In genomic region chr12:80745851-80746250, GRCh38 we compare ENCODE assay signal across 27 cellular contexts. TPM values are rescaled to one million over a fixed set of nuclear protein-coding genes. Genes with fewer than 3 reads are reported as not detected.
"Had no signal": no experiment of that assay in that cellular context is flagged by ENCODE, and none has a peak within 500 bp of the region (broad histone marks: within the 10 kb centered on the region; RNA-seq: fewer than 3 reads in every experiment).

No MANE protein-coding gene starts in this region.

- H3K4me3 ChIP-seq: esophagus muscularis mucosa, gastrocnemius medialis, heart right ventricle, psoas muscle, skin epidermis, testis, tibial nerve, upper lobe of right lung, vagina had no signal

- H3K4me3 Mint-ChIP-seq: effector memory CD8-positive, alpha-beta T cell; naive thymus-derived CD4-positive, alpha-beta T cell; nephron progenitor cell; stimulated activated naive B cell treated with anti-CD40 and anti-IgM and Interleukin-4, amounts not matched to agents 10 μg/mL and 1 μg/mL and 100 μg/mL, for 72 hours; stimulated activated naive CD8-positive, alpha-beta T cell treated with anti-CD3 and anti-CD28 coated beads, Interleukin-15, amount 100 ng/mL, for 72 hours had no signal

- H3K9me3 ChIP-seq: esophagus muscularis mucosa, gastrocnemius medialis, heart right ventricle, psoas muscle, testis, tibial nerve, upper lobe of right lung, vagina had no signal

- H3K36me3 ChIP-seq: esophagus muscularis mucosa, gastrocnemius medialis, heart right ventricle, tibial nerve, upper lobe of right lung, vagina had no signal

- H3K36me3 Mint-ChIP-seq: naive thymus-derived CD4-positive, alpha-beta T cell; stimulated activated naive B cell treated with anti-CD40 and anti-IgM and Interleukin-4, amounts not matched to agents 10 μg/mL and 1 μg/mL and 100 μg/mL, for 72 hours had no signal

- H3K27ac Mint-ChIP-seq: effector memory CD8-positive, alpha-beta T cell; naive thymus-derived CD4-positive, alpha-beta T cell; nephron progenitor cell; stimulated activated naive B cell treated with anti-CD40 and anti-IgM and Interleukin-4, amounts not matched to agents 10 μg/mL and 1 μg/mL and 100 μg/mL, for 72 hours; stimulated activated naive CD8-positive, alpha-beta T cell treated with anti-CD3 and anti-CD28 coated beads, Interleukin-15, amount 100 ng/mL, for 72 hours had no signal

- H3K9me3 Mint-ChIP-seq: nephron progenitor cell; stimulated activated naive B cell treated with anti-CD40 and anti-IgM and Interleukin-4, amounts not matched to agents 10 μg/mL and 1 μg/mL and 100 μg/mL, for 72 hours; stimulated activated naive CD8-positive, alpha-beta T cell treated with anti-CD3 and anti-CD28 coated beads, Interleukin-15, amount 100 ng/mL, for 72 hours had no signal

- H3K4me1 Mint-ChIP-seq: naive thymus-derived CD4-positive, alpha-beta T cell; stimulated activated naive B cell treated with anti-CD40 and anti-IgM and Interleukin-4, amounts not matched to agents 10 μg/mL and 1 μg/mL and 100 μg/mL, for 72 hours; stimulated activated naive CD8-positive, alpha-beta T cell treated with anti-CD3 and anti-CD28 coated beads, Interleukin-15, amount 100 ng/mL, for 72 hours had no signal

- H3K27me3 ChIP-seq: esophagus muscularis mucosa, gastrocnemius medialis, heart right ventricle, testis, tibial nerve, upper lobe of right lung, vagina had no signal

- DNase-seq: effector memory CD8-positive, alpha-beta T cell; gastrocnemius medialis; heart right ventricle; hypothalamus; kidney glomerular epithelial cell; mesendoderm; naive thymus-derived CD4-positive, alpha-beta T cell; nephron progenitor cell; psoas muscle; retina; stimulated activated CD4-positive, alpha-beta T cell treated with anti-CD3 and anti-CD28 coated beads, Interleukin-2, amount 100 ng/mL, for 24 hours; stimulated activated CD4-positive, alpha-beta T cell treated with anti-CD3 and anti-CD28 coated beads, Interleukin-4, amount 100 ng/mL, for 4 hours; stimulated activated naive B cell treated with anti-CD40 and anti-IgM and Interleukin-4, amounts not matched to agents 10 μg/mL and 1 μg/mL and 100 μg/mL, for 72 hours; stimulated activated naive CD8-positive, alpha-beta T cell treated with anti-CD3 and anti-CD28 coated beads, Interleukin-15, amount 100 ng/mL, for 72 hours; testis; upper lobe of right lung had no signal

- H3K4me1 ChIP-seq: gastrocnemius medialis, heart right ventricle, psoas muscle, testis, tibial nerve, upper lobe of right lung, vagina had no signal

- H3K27me3 Mint-ChIP-seq: effector memory CD8-positive, alpha-beta T cell; naive thymus-derived CD4-positive, alpha-beta T cell; stimulated activated naive B cell treated with anti-CD40 and anti-IgM and Interleukin-4, amounts not matched to agents 10 μg/mL and 1 μg/mL and 100 μg/mL, for 72 hours; stimulated activated naive CD8-positive, alpha-beta T cell treated with anti-CD3 and anti-CD28 coated beads, Interleukin-15, amount 100 ng/mL, for 72 hours had no signal

- H3K27ac ChIP-seq: epithelial cell of prostate, esophagus muscularis mucosa, gastrocnemius medialis, heart right ventricle, psoas muscle, skin epidermis, testis, tibial nerve, upper lobe of right lung, vagina had no signal

- ATAC-seq: effector memory CD8-positive, alpha-beta T cell; heart right ventricle; naive thymus-derived CD4-positive, alpha-beta T cell; psoas muscle; sciatic nerve; stimulated activated naive B cell treated with anti-CD40 and anti-IgM and Interleukin-4, amounts not matched to agents 10 μg/mL and 1 μg/mL and 100 μg/mL, for 72 hours; stimulated activated naive CD8-positive, alpha-beta T cell treated with anti-CD3 and anti-CD28 coated beads, Interleukin-15, amount 100 ng/mL, for 72 hours; upper lobe of right lung had no signal

RNA-seq across cellular contexts. Expression of gene MYF5, which starts 29.1 kb away (rescaled TPM):
- total RNA-seq: esophagus muscularis mucosa; fibroblast of villous mesenchyme; heart right ventricle; liver; lung microvascular endothelial cell; naive thymus-derived CD4-positive, alpha-beta T cell; omental fat pad; sciatic nerve; subcutaneous adipose tissue; testis; tibial nerve; upper lobe of right lung; vagina had no signal

RNA-seq across cellular contexts. Expression of gene MYF6, which starts 38.4 kb away (rescaled TPM):
- total RNA-seq: fibroblast of villous mesenchyme; liver; lung microvascular endothelial cell; naive thymus-derived CD4-positive, alpha-beta T cell; sciatic nerve; subcutaneous adipose tissue; testis; tibial nerve; upper lobe of right lung; vagina had no signal
